Comparison of ENCODE assay signal across 8 cellular contexts in genomic region chr7:29565186-29565540, GRCh38. TPM values are rescaled to one million over a fixed set of nuclear protein-coding genes. Genes with fewer than 3 reads are reported as not detected.
DNase-seq lines count a peak whose midpoint lies in the region; ATAC-seq, FAIRE-seq and TF ChIP-seq lines count a peak whose summit lies in the region.
"Had no signal": no experiment of that assay in that cellular context is flagged by ENCODE, and none has a peak within 500 bp of the region (broad histone marks: within the 10 kb centered on the region; RNA-seq: fewer than 3 reads in every experiment).

No MANE protein-coding gene starts in this region.

- H3K36me3 ChIP-seq in HUES48 (ENCODE audit: control insufficient read depth, insufficient read depth, low read length) (peaks cover 8% of the 10 kb centered on the region; the same call in 1 of the 2 replicates), astrocyte (ENCODE audit: insufficient read depth, low read length) (no peaks in the 10 kb centered on the region), kidney epithelial cell (ENCODE audit: control insufficient read depth, insufficient read depth, low read length) (no peaks in the 10 kb centered on the region)

- TF ChIP-seq CTCF in astrocyte (IDR thresholded peaks at IDR 0.05; ENCODE audit: insufficient read depth, low read depth, low read length) (no peak), kidney epithelial cell (IDR thresholded peaks at IDR 0.05; ENCODE audit: insufficient read depth, low read length, poor library complexity, severe bottlenecking) (no peak)

- FAIRE-seq in astrocyte (lab: Jason Lieb, UNC), result no peak

- H3K9ac ChIP-seq in HUES48 (ENCODE audit: low read depth, low read length) (0 out of 2 replicates have a peak overlapping the region, but pooled peaks have one; percentile 32), astrocyte (ENCODE audit: low read length) (peak overlapping the region; percentile 60)

- H3K27me3 Mint-ChIP-seq in astrocyte (ENCODE audit: low read depth, unreplicated experiment), result peaks cover 7% of the 10 kb centered on the region
- peaks cover 99% of the 10 kb centered on the region for H3K27me3 Mint-ChIP-seq in stimulated activated naive CD8-positive, alpha-beta T cell treated with anti-CD3 and anti-CD28 coated beads, Interleukin-15, amount 100 ng/mL, for 72 hours

- H3K9me3 Mint-ChIP-seq in astrocyte (ENCODE audit: unreplicated experiment), result no peaks in the 10 kb centered on the region
- no peaks in the 10 kb centered on the region for H3K9me3 Mint-ChIP-seq in stimulated activated naive CD8-positive, alpha-beta T cell treated with anti-CD3 and anti-CD28 coated beads, Interleukin-15, amount 100 ng/mL, for 72 hours

- peak overlapping the region; percentile 87 for H3K4me3 Mint-ChIP-seq in astrocyte (ENCODE audit: unreplicated experiment)
- H3K4me3 Mint-ChIP-seq in stimulated activated naive CD8-positive, alpha-beta T cell treated with anti-CD3 and anti-CD28 coated beads, Interleukin-15, amount 100 ng/mL, for 72 hours, result peak overlapping the region; percentile 82 to 84

- peak overlapping the region; percentile 98 for H3K4me2 ChIP-seq in astrocyte (ENCODE audit: low read length)

- DNase-seq in astrocyte (ENCODE audit: low read depth) (no peak), kidney epithelial cell (ENCODE audit: low read depth) (no peak), foreskin melanocyte (no peak), NCI-H510A (lab: John Stamatoyannopoulos, UW) (no peak), 8988T (no peak)
- DNase-seq in stimulated activated naive CD8-positive, alpha-beta T cell treated with anti-CD3 and anti-CD28 coated beads, Interleukin-15, amount 100 ng/mL, for 72 hours, result no peak
- DNase-seq: activated CD4-positive, alpha-beta T cell treated with anti-CD3 and anti-CD28 coated beads for 1 hour had no signal

- peaks cover 32% of the 10 kb centered on the region for H3K27me3 ChIP-seq in HUES48 (ENCODE audit: control insufficient read depth, insufficient read depth, low read length)
- peaks cover 37% of the 10 kb centered on the region for H3K27me3 ChIP-seq in astrocyte (ENCODE audit: insufficient read depth, low read length)
- no peaks in the 10 kb centered on the region for H3K27me3 ChIP-seq in kidney epithelial cell (ENCODE audit: control insufficient read depth, insufficient read depth, low read length)

- no peaks in the 10 kb centered on the region for H3K36me3 Mint-ChIP-seq in astrocyte (ENCODE audit: low read depth, unreplicated experiment)

- peak overlapping the region; percentile 93 for H2AFZ ChIP-seq in astrocyte (ENCODE audit: low read depth, low read length)

- H3K79me2 ChIP-seq in astrocyte (ENCODE audit: insufficient read depth, low read length), result no peaks in the 10 kb centered on the region

- H3K9me3 ChIP-seq in HUES48 (ENCODE audit: control insufficient read depth, insufficient read depth, low read length) (no peaks in the 10 kb centered on the region), astrocyte (ENCODE audit: insufficient read depth, low read depth, low read length) (no peaks in the 10 kb centered on the region)

- no peak overlapping the region for H3K27ac Mint-ChIP-seq in astrocyte (ENCODE audit: unreplicated experiment)
- no peak overlapping the region for H3K27ac Mint-ChIP-seq in stimulated activated naive CD8-positive, alpha-beta T cell treated with anti-CD3 and anti-CD28 coated beads, Interleukin-15, amount 100 ng/mL, for 72 hours

- H3K4me1 ChIP-seq in HUES48 (ENCODE audit: control insufficient read depth, insufficient read depth, low read length) (peaks cover 36% of the 10 kb centered on the region), astrocyte (ENCODE audit: insufficient read depth, low read length) (peaks cover 24% of the 10 kb centered on the region)

- no peaks in the 10 kb centered on the region for H3K4me1 Mint-ChIP-seq in astrocyte (ENCODE audit: low read depth, unreplicated experiment)
- peaks cover 34% of the 10 kb centered on the region for H3K4me1 Mint-ChIP-seq in stimulated activated naive CD8-positive, alpha-beta T cell treated with anti-CD3 and anti-CD28 coated beads, Interleukin-15, amount 100 ng/mL, for 72 hours

- no peak for ATAC-seq in stimulated activated naive CD8-positive, alpha-beta T cell treated with anti-CD3 and anti-CD28 coated beads, Interleukin-15, amount 100 ng/mL, for 72 hours

- H3K4me3 ChIP-seq in HUES48 (ENCODE audit: low read depth, low read length) (peak overlapping the region; percentile 87), astrocyte (ENCODE audit: insufficient read depth, low read depth, low read length) (peak overlapping the region; percentile 76), kidney epithelial cell (ENCODE audit: low read depth, low read length) (peak overlapping the region; percentile 68)

- no peaks in the 10 kb centered on the region for H4K20me1 ChIP-seq in astrocyte (ENCODE audit: insufficient read depth, low read length)

- H3K27ac ChIP-seq in HUES48 (ENCODE audit: low read depth, low read length) (no peak overlapping the region), astrocyte (ENCODE audit: low read depth, low read length) (no peak overlapping the region)

RNA-seq across cellular contexts. Expression of gene PRR15, which starts 1.5 kb away (rescaled TPM):
- total RNA-seq in astrocyte (7.2 and 11.1 TPM in 2 replicates), kidney epithelial cell (16.2 and 21.4 TPM in 2 replicates)
